9 cellular contexts compared by ENCODE assay signal in genomic region chr6:71107935-71108420, GRCh38.
DNase-seq lines count a peak whose midpoint lies in the region; ATAC-seq and TF ChIP-seq lines count a peak whose summit lies in the region.
"Had no signal": no experiment of that assay in that cellular context is flagged by ENCODE, and none has a peak within 500 bp of the region (broad histone marks: within the 10 kb centered on the region; RNA-seq: fewer than 3 reads in every experiment).

No MANE protein-coding gene starts in this region.

- H3K4me1 ChIP-seq in esophagus squamous epithelium, result peaks cover 0 to 32% (median 0%) of the 10 kb centered on the region in 3 donors
- H3K4me1 ChIP-seq in trophoblast cell (ENCODE audit: control insufficient read depth in 1 of 2, insufficient read depth in 2 of 2, low read length in 2 of 2), result no peaks in the 10 kb centered on the region

- no peaks in the 10 kb centered on the region for H3K79me1 ChIP-seq in trophoblast cell (ENCODE audit: low read length)

- H3K36me3 ChIP-seq in esophagus squamous epithelium (no peaks in the 10 kb centered on the region), trophoblast cell (ENCODE audit: control insufficient read depth in 1 of 2, insufficient read depth in 2 of 2, low read length in 2 of 2) (no peaks in the 10 kb centered on the region)

- H2AK5ac ChIP-seq in trophoblast cell (ENCODE audit: low read length), result no peak overlapping the region

- intact Hi-C loops in esophagus squamous epithelium (cut with DNase I), result no loop called here
- intact Hi-C loops in posterior cingulate gyrus (cut with DNase I), result no loop called here

- 1 to 9% methylated on average over 4 to 5 of the region's 5 CpGs for WGBS in esophagus squamous epithelium, 2 donors
- no CpG with 5 or more reads among the region's 5 CpGs for WGBS in trophoblast cell (ENCODE audit: extremely low coverage, insufficient coverage, insufficient read length)

- H3K23ac ChIP-seq in trophoblast cell (ENCODE audit: low read length), result no peak overlapping the region

- H3K27me3 ChIP-seq in esophagus squamous epithelium (no peaks in the 10 kb centered on the region), trophoblast cell (ENCODE audit: insufficient read depth, low read length) (no peaks in the 10 kb centered on the region)

- H3K79me2 ChIP-seq in trophoblast cell (ENCODE audit: control insufficient read depth, insufficient read depth, low read length, poor library complexity), result no peaks in the 10 kb centered on the region

- TF ChIP-seq CTCF in esophagus squamous epithelium (IDR thresholded peaks at IDR 0.05), result no peak

- no peak overlapping the region for H4K91ac ChIP-seq in trophoblast cell (ENCODE audit: low read depth, low read length)

- H3K4ac ChIP-seq in trophoblast cell (ENCODE audit: low read depth, low read length), result no peak overlapping the region

- H2BK12ac ChIP-seq in trophoblast cell (ENCODE audit: low read length), result no peak overlapping the region

- TF ChIP-seq POLR2A in esophagus squamous epithelium (IDR thresholded peaks at IDR 0.05), result no peak

- H4K8ac ChIP-seq in trophoblast cell (ENCODE audit: low read depth, low read length), result no peak overlapping the region

- no peak overlapping the region for H4K12ac ChIP-seq in trophoblast cell (ENCODE audit: low read depth, low read length)

- no peak overlapping the region for H3K9ac ChIP-seq in trophoblast cell (ENCODE audit: low read length)

- H3K27ac ChIP-seq in esophagus squamous epithelium, result peak overlapping the region in 3 of 4 donors; percentile 5 to 49 (median 38)
- H3K27ac ChIP-seq in trophoblast cell (ENCODE audit: low read depth, low read length), result no peak overlapping the region

- no peak overlapping the region for H3K14ac ChIP-seq in trophoblast cell (ENCODE audit: low read length)

- no peak for ATAC-seq in HG03460 (IDR thresholded peaks at IDR 0.05; ENCODE audit: unreplicated experiment)

- no peak overlapping the region for H2BK5ac ChIP-seq in trophoblast cell (ENCODE audit: low read depth, low read length, poor library complexity)

- H2BK120ac ChIP-seq in trophoblast cell (ENCODE audit: insufficient read depth, low read length, poor library complexity), result no peak overlapping the region

- H3K4me3 ChIP-seq in esophagus squamous epithelium (peak overlapping the region in 2 of 4 donors; percentile 14 to 38), trophoblast cell (ENCODE audit: low read depth, low read length) (no peak overlapping the region)
- H3K4me3 ChIP-seq: lung had no signal

- H3K4me2 ChIP-seq in trophoblast cell (ENCODE audit: low read length), result no peak overlapping the region

- H3K9me3 ChIP-seq in esophagus squamous epithelium (no peaks in the 10 kb centered on the region), trophoblast cell (ENCODE audit: insufficient read depth, low read depth, low read length) (no peaks in the 10 kb centered on the region)

- no peak overlapping the region for H3K18ac ChIP-seq in trophoblast cell (ENCODE audit: low read length)

- H2AFZ ChIP-seq in trophoblast cell (ENCODE audit: insufficient read depth, low read length, poor library complexity), result no peak overlapping the region

- DNase-seq in DMS79 treated with DMSO at 0.1 percent for 48 hours (lab: John Stamatoyannopoulos, UW) (peak; percentile 41), NCI-H524 treated with DMSO at 0.1 percent for 48 hours (lab: John Stamatoyannopoulos, UW) (peak; percentile 80), esophagus squamous epithelium (lab: John Stamatoyannopoulos, UW) (no peak), trophoblast cell (peak; percentile 52 to 63), NCI-H2196 (lab: John Stamatoyannopoulos, UW; ENCODE audit: unreplicated experiment) (no peak), posterior cingulate gyrus (no peak), NCI-H187 (lab: John Stamatoyannopoulos, UW) (no peak)

Comparison
In these comparisons a context has a peak if more than half of its experiments do, and no peak if none do; other contexts are left out.
1. DNase-seq: peak in DMS79 treated with DMSO at 0.1 percent for 48 hours (single experiment), NCI-H524 treated with DMSO at 0.1 percent for 48 hours (single experiment) and trophoblast cell (2 of 2); none in esophagus squamous epithelium (single experiment), NCI-H2196 (single experiment), posterior cingulate gyrus (0 of 10) and NCI-H187 (0 of 2).